ENCODE assay signal across 1 cellular context in genomic region chr11:6602096-6602940, GRCh38.
TF ChIP-seq lines count a peak whose summit lies in the region.

No MANE protein-coding gene starts in this region.

TF ChIP-seq in HCT116, 20 proteins besides CTCF, POLR2A, EP300 and RAD21 (continued from another document):
- TF ChIP-seq SRF (IDR thresholded peaks at IDR 0.05; ENCODE audit: low read depth) = no peak
- no peak for TF ChIP-seq EGR1 (IDR thresholded peaks at IDR 0.05; ENCODE audit: low read depth)
- TF ChIP-seq EZH2phosphoT487 (IDR thresholded peaks at IDR 0.05; ENCODE audit: borderline replicate concordance) = no peak
- TF ChIP-seq CBX3 (IDR thresholded peaks at IDR 0.05; ENCODE audit: low read depth) = no peak
- TF ChIP-seq ZFX (IDR thresholded peaks at IDR 0.05) = no peak
- TF ChIP-seq CEBPB (IDR thresholded peaks at IDR 0.05; ENCODE audit: low read depth) = no peak
- no peak for TF ChIP-seq TCF7L2 (IDR thresholded peaks at IDR 0.05; ENCODE audit: borderline replicate concordance, extremely low read depth, insufficient read depth, insufficient read length)
- TF ChIP-seq JUND (IDR thresholded peaks at IDR 0.05) = no peak
- TF ChIP-seq SP1 (IDR thresholded peaks at IDR 0.05; ENCODE audit: low read depth) = no peak
